24 cellular contexts compared by ENCODE assay signal in the genomic region with DNA sequence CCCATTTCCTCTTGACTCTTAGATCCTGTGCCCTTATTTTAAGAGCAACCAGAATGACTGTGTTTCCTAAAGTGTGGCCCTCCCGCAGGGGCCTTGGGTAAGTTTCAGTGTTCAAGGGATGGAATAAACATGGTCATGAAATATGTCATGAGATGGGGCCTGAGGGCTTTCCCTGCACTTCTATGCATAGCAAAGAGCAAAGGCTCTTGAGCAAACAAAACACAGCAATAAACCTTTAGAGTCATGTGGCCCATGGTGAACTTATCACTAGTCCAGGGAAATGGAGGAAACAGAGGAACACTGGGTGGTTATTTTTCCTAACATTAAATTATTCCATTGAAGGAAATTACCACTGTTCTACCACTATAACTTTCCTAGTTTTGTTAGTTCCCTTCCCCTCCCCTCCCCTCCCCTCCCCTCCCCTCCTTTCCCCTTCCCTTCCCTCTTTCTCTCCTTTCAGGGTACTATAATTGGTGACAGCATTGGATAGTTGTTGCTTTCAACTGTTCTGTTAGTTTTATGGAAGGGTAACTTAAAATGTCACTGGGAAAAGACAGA.
"Had no signal": no experiment of that assay in that cellular context is flagged by ENCODE, and none has a peak within 500 bp of the region (broad histone marks: within the 10 kb centered on the region; RNA-seq: fewer than 3 reads in every experiment).

No MANE protein-coding gene starts in this region.

- H3K4me3 ChIP-seq: body of pancreas, cardiac muscle cell, left ventricle myocardium inferior, ovary, prostate gland, right atrium auricular region, thyroid gland, upper lobe of right lung had no signal

- H3K36me3 Mint-ChIP-seq: mesothelial cell of epicardium, natural killer cell had no signal

- ATAC-seq: activated CD4-positive, CD25-positive, alpha-beta regulatory T cell treated with anti-CD3 and anti-CD28 coated beads, Interleukin-2, amount 50 U/mL, for 24 hours; body of pancreas; natural killer cell; upper lobe of right lung had no signal

- H3K9me3 ChIP-seq: body of pancreas, left ventricle myocardium inferior, ovary, prostate gland, right atrium auricular region, thyroid gland, upper lobe of right lung had no signal

- H3K4me1 ChIP-seq: body of pancreas, prostate gland, right atrium auricular region, thyroid gland, upper lobe of right lung had no signal

- H3K27ac ChIP-seq: body of pancreas, cardiac muscle cell, left ventricle myocardium inferior, ovary, prostate gland, right atrium auricular region, thyroid gland, upper lobe of right lung had no signal

- H3K4me3 Mint-ChIP-seq: activated naive CD4-positive, alpha-beta T cell treated with anti-CD3 and anti-CD28 coated beads for 36 hours; mesothelial cell of epicardium; natural killer cell; stimulated activated naive CD8-positive, alpha-beta T cell treated with anti-CD3 and anti-CD28 coated beads, Interleukin-15, Interleukin-2, amounts not matched to agents 100 ng/mL and 50 ng/mL, for 24 hours had no signal

- FAIRE-seq: endometrium, frontal cortex had no signal

- H3K9me3 Mint-ChIP-seq: activated naive CD4-positive, alpha-beta T cell treated with anti-CD3 and anti-CD28 coated beads for 36 hours; mesothelial cell of epicardium; natural killer cell; stimulated activated naive CD8-positive, alpha-beta T cell treated with anti-CD3 and anti-CD28 coated beads, Interleukin-15, Interleukin-2, amounts not matched to agents 100 ng/mL and 50 ng/mL, for 24 hours had no signal

- H3K27me3 ChIP-seq: body of pancreas, cardiac muscle cell, ovary, right atrium auricular region, thyroid gland, upper lobe of right lung had no signal

- H3K27ac Mint-ChIP-seq: activated naive CD4-positive, alpha-beta T cell treated with anti-CD3 and anti-CD28 coated beads for 36 hours; mesothelial cell of epicardium; natural killer cell; stimulated activated naive CD8-positive, alpha-beta T cell treated with anti-CD3 and anti-CD28 coated beads, Interleukin-15, Interleukin-2, amounts not matched to agents 100 ng/mL and 50 ng/mL, for 24 hours had no signal

- H3K36me3 ChIP-seq: cardiac muscle cell, left ventricle myocardium inferior, ovary, prostate gland, right atrium auricular region, thyroid gland, upper lobe of right lung had no signal

- DNase-seq: activated CD4-positive, alpha-beta T cell treated with anti-CD3 and anti-CD28 coated beads, Interleukin-2, amount 50 U/mL, for 1 hour; activated CD8-positive, alpha-beta memory T cell treated with anti-CD3 and anti-CD28 coated beads for 24 hours; activated CD8-positive, alpha-beta memory T cell treated with anti-CD3 and anti-CD28 coated beads, Interleukin-2, amount 50 U/mL, for 48 hours; activated effector memory CD4-positive, alpha-beta T cell treated with Interleukin-2 at 50 U/mL for 16 hours; activated naive CD4-positive, alpha-beta T cell treated with anti-CD3 and anti-CD28 coated beads for 36 hours; activated T-cell treated with anti-CD3 and anti-CD28 coated beads, Interleukin-2, amount 50 U/mL, for 48 hours; body of pancreas; glutamatergic neuron; hippocampal formation; kidney glomerular epithelial cell; left ventricle myocardium inferior; natural killer cell; ovary; substantia nigra; thyroid gland; upper lobe of right lung had no signal
